2 cellular contexts compared by ENCODE assay signal in the genomic region with DNA sequence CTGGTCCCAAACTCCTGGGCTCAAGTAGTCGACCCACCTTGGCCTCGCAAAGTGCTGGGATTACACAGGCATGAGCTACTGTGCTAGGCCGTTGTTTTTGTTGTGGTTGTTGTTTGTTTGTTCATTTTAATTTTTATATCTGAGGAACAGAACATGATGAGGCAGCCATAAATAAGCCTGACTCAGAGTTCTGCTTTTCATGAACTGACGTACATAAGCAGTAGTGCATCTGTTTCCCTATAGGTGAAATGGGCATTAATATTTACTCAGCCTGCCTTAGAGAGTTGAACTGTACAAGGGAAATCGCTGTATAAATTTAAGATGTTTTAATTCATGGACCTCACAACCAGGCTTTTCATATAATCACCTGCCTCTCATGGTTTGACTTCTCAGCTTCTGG.
TF ChIP-seq lines count a peak whose summit lies in the region.

No MANE protein-coding gene starts in this region.

TF ChIP-seq in IMR-90, 13 proteins besides CTCF, POLR2A, EP300 and RAD21 (continued from another document):
- TF ChIP-seq MAZ (IDR thresholded peaks at IDR 0.05; ENCODE audit: borderline replicate concordance, low read depth, low read length) (no peak), RCOR1 (IDR thresholded peaks at IDR 0.05; ENCODE audit: insufficient replicate concordance, low read length) (no peak), FOS (IDR thresholded peaks at IDR 0.05; ENCODE audit: low read depth, low read length) (no peak), MXI1 (IDR thresholded peaks at IDR 0.05; ENCODE audit: borderline replicate concordance, low read depth, low read length) (no peak), SMC3 (IDR thresholded peaks at IDR 0.05; ENCODE audit: low read depth, low read length) (no peak)
- TF ChIP-seq, protein P1, sequence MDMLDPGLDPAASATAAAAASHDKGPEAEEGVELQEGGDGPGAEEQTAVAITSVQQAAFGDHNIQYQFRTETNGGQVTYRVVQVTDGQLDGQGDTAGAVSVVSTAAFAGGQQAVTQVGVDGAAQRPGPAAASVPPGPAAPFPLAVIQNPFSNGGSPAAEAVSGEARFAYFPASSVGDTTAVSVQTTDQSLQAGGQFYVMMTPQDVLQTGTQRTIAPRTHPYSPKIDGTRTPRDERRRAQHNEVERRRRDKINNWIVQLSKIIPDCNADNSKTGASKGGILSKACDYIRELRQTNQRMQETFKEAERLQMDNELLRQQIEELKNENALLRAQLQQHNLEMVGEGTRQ (IDR thresholded peaks at IDR 0.05; ENCODE audit: low read depth, low read length) = no peak

TF ChIP-seq in GM12891, 5 proteins besides CTCF, POLR2A, EP300 and RAD21 (continued from another document):
- TF ChIP-seq TAF1 (IDR thresholded peaks at IDR 0.05; ENCODE audit: low read depth, low read length) (no peak), POLR2AphosphoS5 (IDR thresholded peaks at IDR 0.05; ENCODE audit: low read depth, low read length) (no peak), PAX5 (IDR thresholded peaks at IDR 0.05; ENCODE audit: insufficient read depth, low read length, severe bottlenecking) (no peak)
